Comparison of ENCODE assay signal across 22 cellular contexts in genomic region chr12:71194657-71195056, GRCh38. TPM values are rescaled to one million over a fixed set of nuclear protein-coding genes. Genes with fewer than 3 reads are reported as not detected.
"Had no signal": no experiment of that assay in that cellular context is flagged by ENCODE, and none has a peak within 500 bp of the region (broad histone marks: within the 10 kb centered on the region; RNA-seq: fewer than 3 reads in every experiment).

No MANE protein-coding gene starts in this region.

- H3K9me3 ChIP-seq: esophagus muscularis mucosa, heart left ventricle, left ventricle myocardium inferior, psoas muscle, right lobe of liver, spleen had no signal

- H3K4me1 ChIP-seq: esophagus muscularis mucosa, heart left ventricle, left ventricle myocardium inferior, psoas muscle, right lobe of liver, spleen had no signal

- H3K27ac ChIP-seq: esophagus muscularis mucosa, heart left ventricle, left ventricle myocardium inferior, psoas muscle, right lobe of liver, spleen had no signal

- DNase-seq: activated CD4-positive, alpha-beta memory T cell treated with anti-CD3 and anti-CD28 coated beads, Interleukin-2, amount 10 ng/mL, durations not matched to agents 7 days and 5 days; activated CD4-positive, alpha-beta T cell treated with anti-CD3 and anti-CD28 coated beads for 1 hour; activated gamma-delta T cell treated with Interleukin-2 at 50 U/mL for 16 hours; activated naive CD8-positive, alpha-beta T cell treated with anti-CD3 and anti-CD28 coated beads, Interleukin-2, amount 10 ng/mL, durations not matched to agents 7 days and 5 days; activated T-cell treated with anti-CD3 and anti-CD28 coated beads, Interleukin-2, amount 50 U/mL, for 48 hours; anterior cingulate cortex; heart left ventricle; left ventricle myocardium inferior; mesenchymal stem cell; nephron progenitor cell; psoas muscle; spleen; stimulated activated CD4-positive, alpha-beta T cell treated with anti-CD3 and anti-CD28 coated beads, Interleukin-1b, Interleukin-23, amount 100 ng/mL, for 48 hours; stimulated activated naive CD4-positive, alpha-beta T cell; substantia nigra; trophoblast cell had no signal

- ATAC-seq: heart left ventricle, psoas muscle had no signal

- H3K4me3 ChIP-seq: esophagus muscularis mucosa, heart left ventricle, left ventricle myocardium inferior, psoas muscle, right lobe of liver, spleen had no signal

- H3K36me3 ChIP-seq: esophagus muscularis mucosa, heart left ventricle, left ventricle myocardium inferior, right lobe of liver, spleen had no signal

- H3K27me3 ChIP-seq: esophagus muscularis mucosa, heart left ventricle, right lobe of liver had no signal

RNA-seq across cellular contexts. Expression of gene TSPAN8, which starts 36.9 kb away (rescaled TPM):
- total RNA-seq: activated CD4-positive, alpha-beta memory T cell treated with anti-CD3 and anti-CD28 coated beads, Interleukin-2, amount 10 ng/mL, durations not matched to agents 7 days and 5 days; activated naive CD8-positive, alpha-beta T cell treated with anti-CD3 and anti-CD28 coated beads, Interleukin-2, amount 10 ng/mL, durations not matched to agents 7 days and 5 days; bronchial epithelial cell; frontal cortex; T-helper 2 cell treated with Interferon-gamma antibody and Interleukin-4, amounts not matched to agents 100 ng/mL and 5 ng/mL, for 36 hours had no signal
- polyA plus RNA-seq: keratinocyte had no signal
